In the genomic region with DNA sequence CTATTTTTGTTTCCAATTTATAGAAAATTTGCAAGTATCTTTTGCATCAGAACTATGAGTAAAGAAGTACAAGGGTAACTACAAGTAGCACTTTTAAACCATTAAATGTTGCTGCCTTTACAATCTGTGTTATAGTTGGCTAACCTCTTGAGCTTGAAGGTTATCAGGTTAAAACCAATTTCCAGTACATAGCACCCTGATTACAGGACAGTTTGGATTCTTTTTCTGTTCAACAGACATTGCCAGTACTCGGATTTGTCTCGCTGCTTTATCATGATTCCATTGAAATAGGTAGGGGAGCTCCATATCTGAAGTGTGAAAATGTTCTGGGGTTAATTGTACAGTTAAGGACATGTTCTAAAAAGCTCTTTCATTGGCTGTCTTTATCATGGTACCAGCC, we compare ENCODE assay signal across 19 cellular contexts. TPM values are rescaled to one million over a fixed set of nuclear protein-coding genes. Genes with fewer than 3 reads are reported as not detected.
DNase-seq lines count a peak whose midpoint lies in the region; ATAC-seq and TF ChIP-seq lines count a peak whose summit lies in the region.
"Had no signal": no experiment of that assay in that cellular context is flagged by ENCODE, and none has a peak within 500 bp of the region (broad histone marks: within the 10 kb centered on the region; RNA-seq: fewer than 3 reads in every experiment).

No MANE protein-coding gene starts in this region.

- H3K36me3 Mint-ChIP-seq in activated naive CD4-positive, alpha-beta T cell treated with anti-CD3 and anti-CD28 coated beads, Interleukin-2, amount 50 U/mL, for 24 hours: peaks cover 28% of the 10 kb centered on the region
- peaks cover 97% of the 10 kb centered on the region for H3K36me3 Mint-ChIP-seq in CD4-positive, alpha-beta T cell (ENCODE audit: low read depth)
- peaks cover 64% of the 10 kb centered on the region for H3K36me3 Mint-ChIP-seq in activated naive CD8-positive, alpha-beta T cell treated with anti-CD3 and anti-CD28 coated beads for 36 hours
- peaks cover 37% of the 10 kb centered on the region for H3K36me3 Mint-ChIP-seq in memory B cell

- no peak overlapping the region for H3K4me3 Mint-ChIP-seq in activated naive CD4-positive, alpha-beta T cell treated with anti-CD3 and anti-CD28 coated beads, Interleukin-2, amount 50 U/mL, for 24 hours
- H3K4me3 Mint-ChIP-seq in CD4-positive, alpha-beta T cell: no peak overlapping the region
- H3K4me3 Mint-ChIP-seq in activated naive CD8-positive, alpha-beta T cell treated with anti-CD3 and anti-CD28 coated beads for 36 hours: no peak overlapping the region
- H3K4me3 Mint-ChIP-seq in memory B cell: no peak overlapping the region
- H3K4me3 Mint-ChIP-seq: CD14-positive monocyte had no signal

- no peaks in the 10 kb centered on the region for H3K27me3 Mint-ChIP-seq in activated naive CD4-positive, alpha-beta T cell treated with anti-CD3 and anti-CD28 coated beads, Interleukin-2, amount 50 U/mL, for 24 hours
- no peaks in the 10 kb centered on the region for H3K27me3 Mint-ChIP-seq in CD4-positive, alpha-beta T cell
- no peaks in the 10 kb centered on the region for H3K27me3 Mint-ChIP-seq in activated naive CD8-positive, alpha-beta T cell treated with anti-CD3 and anti-CD28 coated beads for 36 hours
- H3K27me3 Mint-ChIP-seq in memory B cell: no peaks in the 10 kb centered on the region

- no peak for ATAC-seq in CD4-positive, alpha-beta T cell (ENCODE audit: poor library complexity)
- ATAC-seq in memory B cell (ENCODE audit: low read depth): no peak
- ATAC-seq: A549, Panc1 had no signal

- no peaks in the 10 kb centered on the region for H3K9me3 Mint-ChIP-seq in activated naive CD4-positive, alpha-beta T cell treated with anti-CD3 and anti-CD28 coated beads, Interleukin-2, amount 50 U/mL, for 24 hours
- H3K9me3 Mint-ChIP-seq in CD4-positive, alpha-beta T cell: no peaks in the 10 kb centered on the region
- no peaks in the 10 kb centered on the region for H3K9me3 Mint-ChIP-seq in activated naive CD8-positive, alpha-beta T cell treated with anti-CD3 and anti-CD28 coated beads for 36 hours
- no peaks in the 10 kb centered on the region for H3K9me3 Mint-ChIP-seq in memory B cell
- H3K9me3 Mint-ChIP-seq: CD14-positive monocyte had no signal

- H3K4me1 Mint-ChIP-seq in activated naive CD4-positive, alpha-beta T cell treated with anti-CD3 and anti-CD28 coated beads, Interleukin-2, amount 50 U/mL, for 24 hours: peaks cover 70% of the 10 kb centered on the region
- H3K4me1 Mint-ChIP-seq in CD4-positive, alpha-beta T cell (ENCODE audit: low read depth): peaks cover 57% of the 10 kb centered on the region
- H3K4me1 Mint-ChIP-seq in activated naive CD8-positive, alpha-beta T cell treated with anti-CD3 and anti-CD28 coated beads for 36 hours: peaks cover 56% of the 10 kb centered on the region
- peaks cover 27% of the 10 kb centered on the region for H3K4me1 Mint-ChIP-seq in memory B cell

- CTCF ChIA-PET in CD4-positive, alpha-beta T cell (lab: Charles Lee): interaction anchor here (0.8 kb wide), 1 partner anchor 486 kb away, joined by 4 read pairs; a partner anchor contains a TSS

- H3K27me3 ChIP-seq in CD4-positive, alpha-beta T cell (ENCODE audit: control insufficient read depth, insufficient read depth, low read length): no peaks in the 10 kb centered on the region

- intact Hi-C loops in CD4-positive, alpha-beta T cell (cut with DNase I, micrococcal nuclease): loop anchor here in 1 of 2 experiments (5.0 kb wide), 1 partner anchor 41 kb away; a partner anchor contains a TSS

- peak overlapping the region; percentile 14 for H3K27ac Mint-ChIP-seq in activated naive CD4-positive, alpha-beta T cell treated with anti-CD3 and anti-CD28 coated beads, Interleukin-2, amount 50 U/mL, for 24 hours
- peak overlapping the region; percentile 87 for H3K27ac Mint-ChIP-seq in CD4-positive, alpha-beta T cell
- H3K27ac Mint-ChIP-seq in activated naive CD8-positive, alpha-beta T cell treated with anti-CD3 and anti-CD28 coated beads for 36 hours: peak overlapping the region; percentile 42
- H3K27ac Mint-ChIP-seq in memory B cell: peak overlapping the region; percentile 97

- POLR2A ChIA-PET in CD4-positive, alpha-beta T cell (lab: Charles Lee): interaction anchor here (1.2 to 1.5 kb wide), 3 partner anchors 13 to 55 kb away, joined by 3 to 8 read pairs (median 8); a partner anchor contains a TSS

- no peak for TF ChIP-seq CTCF in CD4-positive, alpha-beta T cell (IDR thresholded peaks at IDR 0.05)

- H3K27ac ChIP-seq in CD4-positive, alpha-beta T cell (ENCODE audit: low read depth, low read length): peak overlapping the region; percentile 33
- H3K27ac ChIP-seq: A549 had no signal

- no peak for DNase-seq in activated naive CD4-positive, alpha-beta T cell (lab: John Stamatoyannopoulos, UW)
- no peak for DNase-seq in CD4-positive, alpha-beta T cell
- no peak for DNase-seq in activated naive CD8-positive, alpha-beta T cell treated with anti-CD3 and anti-CD28 coated beads for 36 hours
- DNase-seq in memory B cell (ENCODE audit: low spot score in 2 of 2) (no peak), DMS 273 treated with DMSO at 0.1 percent for 48 hours (lab: John Stamatoyannopoulos, UW) (no peak), NCI-H2081 (lab: John Stamatoyannopoulos, UW) (no peak), NCI-H2196 treated with DMSO at 0.1 percent for 48 hours (lab: John Stamatoyannopoulos, UW; ENCODE audit: unreplicated experiment) (no peak)
- DNase-seq: H7, Karpas-422, MM.1S, NCI-H1105 treated with DMSO at 0.1 percent for 48 hours, NCI-H187, NCI-H446 treated with DMSO at 0.1 percent for 48 hours, NCI-H748 treated with DMSO at 0.1 percent for 48 hours, SHP77 had no signal

- no peaks in the 10 kb centered on the region for H3K9me3 ChIP-seq in CD4-positive, alpha-beta T cell (ENCODE audit: control insufficient read depth, low read length)
- H3K9me3 ChIP-seq: A549 had no signal

RNA-seq across cellular contexts. Expression of a gene that starts 40.0 kb away (rescaled TPM):
- 100 to 1,000 TPM; 123 to 135 TPM for total RNA-seq in CD4-positive, alpha-beta T cell
- total RNA-seq in activated naive CD8-positive, alpha-beta T cell treated with anti-CD3 and anti-CD28 coated beads for 36 hours: 10 to 100 TPM; 46.8 to 48.6 TPM

RNA-seq across cellular contexts. Expression of a gene that starts 54.4 kb away (rescaled TPM):
- 10 to 100 TPM; 23.6 to 25.1 TPM for total RNA-seq in CD4-positive, alpha-beta T cell
- total RNA-seq in activated naive CD8-positive, alpha-beta T cell treated with anti-CD3 and anti-CD28 coated beads for 36 hours: 10 to 100 TPM; 69.6 to 73.6 TPM

RNA-seq across cellular contexts. Expression of a gene that starts 54.5 kb away (rescaled TPM):
- total RNA-seq in CD4-positive, alpha-beta T cell: 10 to 100 TPM; 51.3 to 52.3 TPM
- total RNA-seq in activated naive CD8-positive, alpha-beta T cell treated with anti-CD3 and anti-CD28 coated beads for 36 hours: 10 to 100 TPM; 36.7 to 37.6 TPM

Comparison
In these comparisons a context has a peak if more than half of its experiments do, and no peak if none do; other contexts are left out.
1. H3K27ac Mint-ChIP-seq: peak in every context shown above with its lines; median percentile 97 in memory B cell; 87 in CD4-positive, alpha-beta T cell; 42 in activated naive CD8-positive, alpha-beta T cell treated with anti-CD3 and anti-CD28 coated beads for 36 hours; 14 in activated naive CD4-positive, alpha-beta T cell treated with anti-CD3 and anti-CD28 coated beads, Interleukin-2, amount 50 U/mL, for 24 hours.